9 cellular contexts compared by ENCODE assay signal in the genomic region with DNA sequence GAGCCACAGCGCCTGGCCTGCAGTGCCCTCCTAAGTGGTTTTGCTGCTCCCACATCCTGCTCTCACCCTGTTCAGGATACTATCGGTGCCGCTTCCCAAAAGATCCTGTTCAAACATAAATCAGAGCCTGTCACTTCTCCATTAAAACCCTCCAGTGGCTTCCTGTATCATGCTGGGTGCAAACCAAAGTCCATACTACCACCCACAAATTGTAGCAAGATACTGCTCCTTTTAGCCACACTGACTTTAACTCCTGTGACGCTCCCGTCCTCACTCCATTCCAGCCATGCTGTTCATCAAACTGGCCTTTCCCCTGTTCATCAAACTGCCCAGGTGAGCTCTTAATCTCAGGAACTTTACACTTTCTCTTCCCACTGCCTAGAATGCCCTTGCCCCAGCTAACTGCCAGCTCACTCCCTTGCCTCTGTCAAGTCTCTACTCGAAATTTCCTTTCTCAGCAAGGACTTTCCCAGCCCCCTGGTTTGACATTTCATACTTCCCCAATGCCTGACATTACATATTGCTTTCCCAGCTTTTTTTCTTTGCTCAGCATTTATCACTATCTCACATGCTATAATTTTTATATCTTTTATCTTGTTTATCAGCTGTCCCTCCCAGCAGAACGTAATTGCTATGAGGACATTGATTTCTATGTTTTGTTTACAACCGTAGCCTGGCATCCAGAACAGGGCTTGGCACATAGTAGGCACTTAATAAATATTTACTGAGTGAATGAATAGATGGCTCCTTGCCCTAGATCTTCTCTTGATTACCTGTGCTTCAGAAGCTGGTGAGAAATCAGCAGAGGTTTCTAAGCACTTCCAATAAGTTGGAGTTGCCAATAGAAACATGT. TPM values are rescaled to one million over a fixed set of nuclear protein-coding genes. Genes with fewer than 3 reads are reported as not detected.
A peak's percentile ranks its signal among the peaks of the same experiment; 100 is the strongest.
DNase-seq lines count a peak whose midpoint lies in the region; ATAC-seq, FAIRE-seq and TF ChIP-seq lines count a peak whose summit lies in the region.
"Had no signal": no experiment of that assay in that cellular context is flagged by ENCODE, and none has a peak within 500 bp of the region (broad histone marks: within the 10 kb centered on the region; RNA-seq: fewer than 3 reads in every experiment).

No MANE protein-coding gene starts in this region.

- no peak overlapping the region for H3K4me2 ChIP-seq in H1 (ENCODE audit: insufficient read depth in 1 of 2, low read depth in 2 of 2, low read length in 2 of 2)

- H3K9ac ChIP-seq in H1 (replicated peaks in 1 of 4; ENCODE audit: extremely low read depth in 1 of 4, low read depth in 3 of 4, low read length in 3 of 4), result no peak overlapping the region

- peak overlapping the region; percentile 60; the same call in 1 of the 2 replicates for H2BK12ac ChIP-seq in H1 (ENCODE audit: low read depth, low read length)

- H3K4me1 ChIP-seq in H1 (replicated peaks in 1 of 4; ENCODE audit: control insufficient read depth in 3 of 4, insufficient read depth in 4 of 4, low read length in 3 of 4) (peaks cover 0 to 2% (median 0%) of the 10 kb centered on the region in 4 experiments; a peak in 2 of 7 replicates), muscle layer of duodenum (ENCODE audit: control insufficient read depth in 1 of 2, insufficient read depth in 2 of 2, low read length in 2 of 2) (peaks cover 8 to 17% of the 10 kb centered on the region in 2 donors)

- TF ChIP-seq POLR2A in H1 (IDR thresholded peaks at IDR 0.05; ENCODE audit: control extremely low read depth in 1 of 2, low read depth in 2 of 2, low read length in 2 of 2) (no peak), erythroblast (IDR thresholded peaks at IDR 0.05; ENCODE audit: low read length) (no peak)

- H3K18ac ChIP-seq in H1 (ENCODE audit: extremely low read depth, low read length), result no peak overlapping the region

- DNase-seq in ACHN (peak; percentile 56), NCI-H2196 (lab: John Stamatoyannopoulos, UW; ENCODE audit: unreplicated experiment) (peak; percentile 74), H1 (ENCODE audit: low read depth in 1 of 2, low spot score in 2 of 2) (no peak), nucleus accumbens (lab: John Stamatoyannopoulos, UW) (no peak), T-helper 2 cell (no peak), erythroblast (lab: John Stamatoyannopoulos, UW) (no peak)
- DNase-seq in activated naive CD4-positive, alpha-beta T cell treated with anti-CD3 and anti-CD28 coated beads, Interleukin-2, amount 50 U/mL, for 72 hours (ENCODE audit: low spot score in 2 of 2), result no peak
- DNase-seq: activated naive CD4-positive, alpha-beta T cell treated with anti-CD3 and anti-CD28 coated beads, Interleukin-2, amount 10 ng/mL, durations not matched to agents 7 days and 5 days had no signal

- no peak overlapping the region for H2BK20ac ChIP-seq in H1 (ENCODE audit: low read length)

- no peak for FAIRE-seq in H1 (lab: Jason Lieb, UNC)

- H2BK120ac ChIP-seq in H1 (replicated peaks; ENCODE audit: low read depth, low read length), result no peak overlapping the region

- no peak for TF ChIP-seq CTCF in H1 (IDR thresholded peaks at IDR 0.05; ENCODE audit: control extremely low read depth in 1 of 3, insufficient read depth in 1 of 3, low read depth in 1 of 3, low read length in 3 of 3)

- no peaks in the 10 kb centered on the region for H4K20me1 ChIP-seq in H1 (replicated peaks in 1 of 2; ENCODE audit: control insufficient read depth in 1 of 2, insufficient read depth in 2 of 2, low read length in 2 of 2)

- H2AFZ ChIP-seq in H1 (ENCODE audit: low read length), result 0 out of 2 replicates have a peak overlapping the region, but pooled peaks have one; percentile 30

- no peak overlapping the region for H4K91ac ChIP-seq in H1 (replicated peaks; ENCODE audit: insufficient read length, low read length)

- POLR2A ChIA-PET in H1 (lab: Charles Lee; ENCODE audit: partially characterized antibody), result interaction anchor here (0.7 to 0.8 kb wide), 2 partner anchors 9 to 558 kb away, joined by 3 to 4 read pairs; no protein-coding TSS in a partner anchor

- no peaks in the 10 kb centered on the region for H3K36me3 Mint-ChIP-seq in activated naive CD4-positive, alpha-beta T cell treated with anti-CD3 and anti-CD28 coated beads, Interleukin-2, amount 50 U/mL, for 72 hours
- H3K36me3 Mint-ChIP-seq: activated naive CD4-positive, alpha-beta T cell treated with anti-CD3 and anti-CD28 coated beads, Interleukin-2, amount 10 ng/mL, durations not matched to agents 7 days and 5 days had no signal

- H4K8ac ChIP-seq in H1 (ENCODE audit: extremely low read depth, insufficient read depth, low read length), result no peak overlapping the region

- WGBS in H1 (ENCODE audit: extremely low coverage in 1 of 2, insufficient coverage in 1 of 2, insufficient read length in 1 of 2, insufficient replicate concordance in 2 of 2, low coverage in 1 of 2, low lambda C conversion rate in 2 of 2, missing lambda C conversion rate in 1 of 2), 2 experiments, result 90% methylated on average over 8 of the region's 8 CpGs; no CpG with 5 or more reads in 1 of the 2 experiments

- no peak overlapping the region for H3K23ac ChIP-seq in H1 (ENCODE audit: insufficient read length)

- in situ Hi-C loops in ACHN (cut with HindIII; ENCODE audit: low pct_ligation_motif_present, low pct_unique_long_range_greater_than_20kb, low sequenced_read_pairs), result no loop called here

- no peak overlapping the region for H2AK5ac ChIP-seq in H1 (ENCODE audit: low read depth, low read length)

- no peak overlapping the region for H3K4me3 ChIP-seq in H1 (ENCODE audit: extremely low read depth in 1 of 4, insufficient read depth in 2 of 4, low read depth in 3 of 4, low read length in 4 of 4)
- H3K4me3 ChIP-seq in muscle layer of duodenum (ENCODE audit: low read depth in 1 of 2, low read length in 2 of 2), result no peak overlapping the region

- H3K27me3 ChIP-seq in H1 (replicated peaks in 1 of 4; ENCODE audit: control insufficient read depth in 3 of 4, extremely low read depth in 1 of 4, insufficient read depth in 3 of 4, low read length in 3 of 4) (no peaks in the 10 kb centered on the region), muscle layer of duodenum (ENCODE audit: low read depth, low read length) (no peaks in the 10 kb centered on the region)

- no peak overlapping the region for H2BK15ac ChIP-seq in H1 (ENCODE audit: low read length)

- H3K9me3 Mint-ChIP-seq in activated naive CD4-positive, alpha-beta T cell treated with anti-CD3 and anti-CD28 coated beads, Interleukin-2, amount 50 U/mL, for 72 hours, result peaks cover 0 to 4% of the 10 kb centered on the region in 2 donors
- H3K9me3 Mint-ChIP-seq: activated naive CD4-positive, alpha-beta T cell treated with anti-CD3 and anti-CD28 coated beads, Interleukin-2, amount 10 ng/mL, durations not matched to agents 7 days and 5 days had no signal

- no peak overlapping the region for H3K4ac ChIP-seq in H1 (replicated peaks; ENCODE audit: insufficient read length, low read depth, low read length)

- H3K9me3 ChIP-seq in H1 (ENCODE audit: insufficient read depth in 2 of 2, low read depth in 1 of 2, low read length in 1 of 2) (no peaks in the 10 kb centered on the region), muscle layer of duodenum (ENCODE audit: control insufficient read depth in 1 of 2, low read length in 2 of 2) (no peaks in the 10 kb centered on the region)

- no peak overlapping the region for H2BK5ac ChIP-seq in H1 (ENCODE audit: low read depth, low read length)

- no peaks in the 10 kb centered on the region for H3K79me2 ChIP-seq in H1 (ENCODE audit: control insufficient read depth in 1 of 2, insufficient read depth in 2 of 2, low read length in 2 of 2)

- no peak overlapping the region for H3K27ac Mint-ChIP-seq in activated naive CD4-positive, alpha-beta T cell treated with anti-CD3 and anti-CD28 coated beads, Interleukin-2, amount 50 U/mL, for 72 hours
- H3K27ac Mint-ChIP-seq: activated naive CD4-positive, alpha-beta T cell treated with anti-CD3 and anti-CD28 coated beads, Interleukin-2, amount 10 ng/mL, durations not matched to agents 7 days and 5 days had no signal

- no peak for ATAC-seq in activated naive CD4-positive, alpha-beta T cell treated with anti-CD3 and anti-CD28 coated beads, Interleukin-2, amount 50 U/mL, for 72 hours

- no peak for TF ChIP-seq RAD21 in H1 (IDR thresholded peaks at IDR 0.05 in 1 of 2, conservative IDR thresholded peaks at IDR 0.05 in 1 of 2; ENCODE audit: low read depth in 2 of 2, low read length in 2 of 2)

- no peaks in the 10 kb centered on the region for H3K36me3 ChIP-seq in H1 (ENCODE audit: control insufficient read depth in 2 of 4, insufficient read depth in 4 of 4, low read length in 3 of 4)
- H3K36me3 ChIP-seq in muscle layer of duodenum (ENCODE audit: control insufficient read depth in 1 of 2, insufficient read depth in 2 of 2, low read length in 2 of 2), result no peaks in the 10 kb centered on the region

- H3K23me2 ChIP-seq in H1 (ENCODE audit: low read depth, low read length), result no peaks in the 10 kb centered on the region; the same call in 1 of the 2 replicates

- no peak for TF ChIP-seq EP300 in H1 (IDR thresholded peaks at IDR 0.05; ENCODE audit: borderline replicate concordance in 1 of 2, low read depth in 2 of 2, low read length in 2 of 2)

- H3K27ac ChIP-seq in H1 (ENCODE audit: low read depth, low read length) (no peak overlapping the region), muscle layer of duodenum (ENCODE audit: low read length) (peak overlapping the region; percentile 58)

- no peaks in the 10 kb centered on the region for H3K79me1 ChIP-seq in H1 (ENCODE audit: low read depth, low read length)

- CTCF ChIA-PET in H1 (lab: Charles Lee; ENCODE audit: partially characterized antibody), result no interaction called here

- no peak overlapping the region for H4K5ac ChIP-seq in H1 (ENCODE audit: insufficient read length, low read depth, low read length)

- H3K14ac ChIP-seq in H1 (ENCODE audit: insufficient read length), result no peak overlapping the region

- no peak overlapping the region for H3K56ac ChIP-seq in H1 (replicated peaks; ENCODE audit: insufficient read length, low read depth, low read length)

TF ChIP-seq in H1, 55 proteins besides CTCF, POLR2A, EP300 and RAD21 (continues in another document):
- TF ChIP-seq KDM1A (IDR thresholded peaks at IDR 0.05; ENCODE audit: borderline replicate concordance, low read length) (no peak), RFX5 (IDR thresholded peaks at IDR 0.05; ENCODE audit: borderline replicate concordance, low read depth, low read length) (no peak), SIX5 (IDR thresholded peaks at IDR 0.05; ENCODE audit: low read depth, low read length) (no peak)

RNA-seq across cellular contexts. Expression of gene SMURF2, which starts 44.3 kb away (rescaled TPM):
- total RNA-seq in H1 (2021; fragmentation: NEBNext Ultra II Directional; extraction: Animal tissue kit (Norgen Biotek cat#: 25700)), result 27.7 and 29.2 TPM in 2 replicates
- polyA plus RNA-seq in H1 (2011; rRNA removed), result 4.1 and 7.2 TPM in 2 replicates
- 9.7 TPM for polyA plus RNA-seq in H1 (2011; cell fraction: cytosol; rRNA removed)
- polyA plus RNA-seq in H1 (2011; cell fraction: nucleus; rRNA removed), result 4.0 TPM
- 13.4 to 18.6 TPM (median 15.1 TPM) in 4 replicates for polyA plus RNA-seq in H1 (2012, experiment 1 of 2)
- polyA plus RNA-seq in H1 (2012, experiment 2 of 2), result 1.4 TPM
- 15.4 TPM for polyA plus RNA-seq in H1 (2013, experiment 1 of 2)
- 14.6 TPM for polyA plus RNA-seq in H1 (2013, experiment 2 of 2)
- polyA minus RNA-seq in H1 (2011; rRNA and poly(A)+ RNA removed), result 24.4 and 42.6 TPM in 2 replicates
- 13.8 TPM for polyA minus RNA-seq in H1 (2011; cell fraction: cytosol; rRNA and poly(A)+ RNA removed)
- polyA minus RNA-seq in H1 (2011; cell fraction: nucleus; rRNA and poly(A)+ RNA removed), result 25.7 TPM
- 10 to 100 TPM; 14.9 to 16.0 TPM for total RNA-seq in activated naive CD4-positive, alpha-beta T cell treated with anti-CD3 and anti-CD28 coated beads, Interleukin-2, amount 50 U/mL, for 72 hours

Comparison
In these comparisons a context has a peak if more than half of its experiments do, and no peak if none do; other contexts are left out.
1. DNase-seq: peak in ACHN (single experiment) and NCI-H2196 (single experiment); none in H1 (0 of 2), nucleus accumbens (0 of 56), T-helper 2 cell (0 of 5), erythroblast (0 of 2) and activated naive CD4-positive, alpha-beta T cell treated with anti-CD3 and anti-CD28 coated beads, Interleukin-2, amount 50 U/mL, for 72 hours (0 of 2).